ENCODE assay signal across 8 cellular contexts in the genomic region with DNA sequence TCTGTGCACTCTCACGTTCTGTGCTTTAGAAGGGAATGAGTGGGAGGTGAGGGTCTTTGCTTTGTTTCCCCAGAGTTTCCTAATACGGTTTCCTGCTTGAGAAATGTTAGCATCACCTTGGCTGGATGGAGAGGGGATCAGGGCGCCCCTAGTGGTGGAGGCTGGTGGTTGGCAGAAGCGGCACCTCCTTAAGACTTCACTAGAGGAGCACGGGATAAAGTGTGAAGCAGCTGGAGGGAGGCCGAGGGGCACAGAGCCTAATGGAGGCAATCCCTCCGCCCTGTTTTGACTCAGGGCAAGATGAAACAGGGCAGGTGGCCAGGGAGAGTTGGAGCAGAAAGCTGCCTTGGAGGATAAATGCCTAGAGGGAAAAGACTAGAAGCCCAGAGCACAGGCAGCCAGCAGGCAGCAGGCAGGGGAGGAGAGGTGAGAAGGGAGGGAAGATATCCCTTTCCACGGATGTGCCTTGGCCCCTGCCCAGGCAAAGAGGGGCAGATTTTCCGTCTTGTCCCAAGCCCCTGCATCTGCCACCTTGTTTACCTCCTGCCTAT. TPM values are rescaled to one million over a fixed set of nuclear protein-coding genes. Genes with fewer than 3 reads are reported as not detected.
DNase-seq lines count a peak whose midpoint lies in the region; ATAC-seq lines count a peak whose summit lies in the region.

No MANE protein-coding gene starts in this region.

- ATAC-seq in GM19395 (IDR thresholded peaks at IDR 0.05; ENCODE audit: unreplicated experiment), result no peak

- DNase-seq in NCI-H1436 (lab: John Stamatoyannopoulos, UW) (peak; percentile 43), NCI-H1436 treated with DMSO at 0.1 percent for 48 hours (lab: John Stamatoyannopoulos, UW) (no peak), NCI-H1694 treated with DMSO at 0.1 percent for 48 hours (lab: John Stamatoyannopoulos, UW) (peak; percentile 51), ecto neural progenitor cell (ENCODE audit: low spot score) (peak; percentile 89), mucosa of gallbladder (ENCODE audit: low spot score) (peak; percentile 57)
- peak; percentile 59 to 63 for DNase-seq in activated CD4-positive, alpha-beta T cell treated with anti-CD3 and anti-CD28 coated beads, Interleukin-2, amount 50 U/mL, for 24 hours (ENCODE audit: low read depth in 1 of 2, low spot score in 1 of 2)
- DNase-seq in stimulated activated CD8-positive, alpha-beta memory T cell treated with anti-CD3 and anti-CD28 coated beads, Interleukin-7, amount 100 ng/mL, for 1 hour (ENCODE audit: low read depth in 2 of 2), result peak; percentile 38 to 59

RNA-seq across cellular contexts. Expression of a gene that starts 56.0 kb away (rescaled TPM):
- 31.0 TPM for total RNA-seq in mucosa of gallbladder
